ENCODE assay signal across 23 cellular contexts in genomic region chr2:144131042-144131441, GRCh38.
DNase-seq lines count a peak whose midpoint lies in the region; ATAC-seq and TF ChIP-seq lines count a peak whose summit lies in the region.
"Had no signal": no experiment of that assay in that cellular context is flagged by ENCODE, and none has a peak within 500 bp of the region (broad histone marks: within the 10 kb centered on the region; RNA-seq: fewer than 3 reads in every experiment).

No MANE protein-coding gene starts in this region.

- H3K4me1 ChIP-seq in breast epithelium (no peaks in the 10 kb centered on the region), neuronal stem cell (ENCODE audit: control insufficient read depth in 2 of 2, insufficient read depth in 1 of 2, low read depth in 1 of 2, low read length in 2 of 2) (no peaks in the 10 kb centered on the region)
- H3K4me1 ChIP-seq: prostate gland had no signal

- no peak overlapping the region for H2AFZ ChIP-seq in neuronal stem cell (ENCODE audit: low read length)

- no peaks in the 10 kb centered on the region for H3K27me3 ChIP-seq in breast epithelium
- no peaks in the 10 kb centered on the region for H3K27me3 ChIP-seq in neuronal stem cell (ENCODE audit: control insufficient read depth in 3 of 3, insufficient read depth in 3 of 3, low read depth in 1 of 3, low read length in 3 of 3)

- no peak overlapping the region for H2BK15ac ChIP-seq in neuronal stem cell (ENCODE audit: low read length)

- no peak overlapping the region for H2AK5ac ChIP-seq in neuronal stem cell (ENCODE audit: low read depth, low read length)

- no peak overlapping the region for H3K9ac ChIP-seq in neuronal stem cell (ENCODE audit: low read depth, low read length, poor library complexity)

- H3K27ac ChIP-seq in breast epithelium (no peak overlapping the region), neuronal stem cell (replicated peaks; ENCODE audit: low read length) (no peak overlapping the region)
- H3K27ac ChIP-seq: prostate gland had no signal

- no peak overlapping the region for H2BK5ac ChIP-seq in neuronal stem cell (ENCODE audit: low read length)

- no peak overlapping the region for H3K14ac ChIP-seq in neuronal stem cell (ENCODE audit: low read length)

- TF ChIP-seq CTCF in MCF 10A (IDR thresholded peaks at IDR 0.05; ENCODE audit: unreplicated experiment) (no peak), breast epithelium (IDR thresholded peaks at IDR 0.05) (no peak), epithelial cell of esophagus (IDR thresholded peaks at IDR 0.05; ENCODE audit: insufficient read depth, low read depth, low read length, missing control alignments) (no peak)

- no peak overlapping the region for H3K23ac ChIP-seq in neuronal stem cell (ENCODE audit: low read depth, low read length, poor library complexity)

- no TSS peak for BruUV-seq in MCF 10A (replicated peaks; lab: Mats Ljungman, UMichigan)

- peaks cover 9% of the 10 kb centered on the region for H3K4me1 Mint-ChIP-seq in MCF 10A (ENCODE audit: insufficient read depth, unreplicated experiment)
- peaks cover 24% of the 10 kb centered on the region for H3K4me1 Mint-ChIP-seq in activated CD4-positive, alpha-beta T cell treated with anti-CD3 and anti-CD28 coated beads for 36 hours
- H3K4me1 Mint-ChIP-seq: activated naive CD4-positive, alpha-beta T cell treated with anti-CD3 and anti-CD28 coated beads, Interleukin-2, amount 10 ng/mL, durations not matched to agents 7 days and 5 days; CD14-positive monocyte had no signal

- H3K4me3 ChIP-seq in breast epithelium = no peak overlapping the region
- no peak overlapping the region for H3K4me3 ChIP-seq in epithelial cell of esophagus (ENCODE audit: low read length)
- H3K4me3 ChIP-seq in neuronal stem cell (ENCODE audit: low read length in 2 of 2) = no peak overlapping the region
- H3K4me3 ChIP-seq: prostate gland had no signal

- no peak for ATAC-seq in activated CD4-positive, alpha-beta T cell treated with anti-CD3 and anti-CD28 coated beads for 36 hours
- ATAC-seq: left colon had no signal

- H3K4me2 ChIP-seq in neuronal stem cell (ENCODE audit: insufficient read depth, low read length, poor library complexity, severe bottlenecking) = no peak overlapping the region

- H2BK120ac ChIP-seq in neuronal stem cell (ENCODE audit: low read depth, low read length) = no peak overlapping the region

- no peaks in the 10 kb centered on the region for H3K36me3 Mint-ChIP-seq in MCF 10A (ENCODE audit: insufficient read depth, unreplicated experiment)
- H3K36me3 Mint-ChIP-seq in activated CD4-positive, alpha-beta T cell treated with anti-CD3 and anti-CD28 coated beads for 36 hours (ENCODE audit: low read depth) = peaks cover 3% of the 10 kb centered on the region
- H3K36me3 Mint-ChIP-seq: activated naive CD4-positive, alpha-beta T cell treated with anti-CD3 and anti-CD28 coated beads, Interleukin-2, amount 10 ng/mL, durations not matched to agents 7 days and 5 days had no signal

- no peak overlapping the region for H2BK12ac ChIP-seq in neuronal stem cell (ENCODE audit: low read length)

- no CpG with 5 or more reads among the region's 5 CpGs for WGBS in neuronal stem cell (ENCODE audit: extremely low coverage in 2 of 2, insufficient read length in 2 of 2, insufficient replicate concordance in 1 of 2), 2 donors

- H3K18ac ChIP-seq in neuronal stem cell (ENCODE audit: low read length) = no peak overlapping the region

- H4K8ac ChIP-seq in neuronal stem cell (ENCODE audit: low read depth, low read length) = no peak overlapping the region

- H3K79me1 ChIP-seq in neuronal stem cell (ENCODE audit: low read depth, low read length) = no peaks in the 10 kb centered on the region

- H3K9me3 ChIP-seq in breast epithelium (no peaks in the 10 kb centered on the region), neuronal stem cell (replicated peaks in 1 of 2; ENCODE audit: control insufficient read depth in 2 of 2, insufficient read depth in 1 of 2, low read depth in 1 of 2, low read length in 2 of 2) (no peaks in the 10 kb centered on the region)
- H3K9me3 ChIP-seq: prostate gland had no signal

- intact Hi-C loops in MCF 10A (cut with micrococcal nuclease) (no loop called here), breast epithelium (cut with DNase I; ENCODE audit: low total_unique reads) (no loop called here)
- intact Hi-C loops in activated CD4-positive, alpha-beta T cell treated with anti-CD3 and anti-CD28 coated beads for 36 hours (cut with DNase I, micrococcal nuclease) = no loop called here

- POLR2A ChIA-PET in MCF 10A (lab: Yijun Ruan, JAX) = no interaction called here
- POLR2A ChIA-PET in activated CD4-positive, alpha-beta T cell treated with anti-CD3 and anti-CD28 coated beads for 36 hours (lab: Charles Lee) = no interaction called here

- no peak overlapping the region for H3K4me3 Mint-ChIP-seq in MCF 10A (ENCODE audit: unreplicated experiment)
- no peak overlapping the region for H3K4me3 Mint-ChIP-seq in activated CD4-positive, alpha-beta T cell treated with anti-CD3 and anti-CD28 coated beads for 36 hours
- H3K4me3 Mint-ChIP-seq: activated CD4-positive, alpha-beta memory T cell treated with anti-CD3 and anti-CD28 coated beads for 36 hours; activated naive CD4-positive, alpha-beta T cell treated with anti-CD3 and anti-CD28 coated beads, Interleukin-2, amount 10 ng/mL, durations not matched to agents 7 days and 5 days; CD14-positive monocyte; neural crest cell; T-helper 1 cell treated with Interleukin-12 subunit alpha and Interleukin-12 subunit beta and Interleukin-4 antibody, amounts not matched to agents 30 μg/mL and 1 μg/mL, for 36 hours had no signal

- DNase-seq in MCF 10A (ENCODE audit: unreplicated experiment) (peak; percentile 31), breast epithelium (ENCODE audit: low spot score in 2 of 2) (no peak), RKO (ENCODE audit: low spot score) (peak; percentile 43), epithelial cell of esophagus (ENCODE audit: low read depth) (peak; percentile 50), NCI-H345 treated with DMSO at 0.1 percent for 48 hours (lab: John Stamatoyannopoulos, UW; ENCODE audit: unreplicated experiment) (no peak), GM19240 (ENCODE audit: insufficient read length, low spot score) (no peak), neuronal stem cell (ENCODE audit: low spot score) (no peak)
- DNase-seq in activated CD4-positive, alpha-beta T cell treated with anti-CD3 and anti-CD28 coated beads for 36 hours = no peak
- DNase-seq: activated CD4-positive, alpha-beta memory T cell treated with anti-CD3 and anti-CD28 coated beads for 36 hours; activated naive CD4-positive, alpha-beta T cell treated with anti-CD3 and anti-CD28 coated beads, Interleukin-2, amount 10 ng/mL, durations not matched to agents 7 days and 5 days; activated T-cell treated with anti-CD3 and anti-CD28 coated beads, Interleukin-2, amount 50 U/mL, for 1 hour; cortex of kidney; Karpas-422; left colon; NCI-H1417 treated with DMSO at 0.1 percent for 48 hours; NCI-H526 treated with DMSO at 0.1 percent for 48 hours; SIG-M5; small intestine; stimulated activated CD4-positive, alpha-beta T cell treated with anti-CD3 and anti-CD28 coated beads, Interleukin-4, amount 100 ng/mL, for 4 hours had no signal

- CTCF ChIA-PET in MCF 10A (lab: Yijun Ruan, JAX) = no interaction called here
- CTCF ChIA-PET in activated CD4-positive, alpha-beta T cell treated with anti-CD3 and anti-CD28 coated beads for 36 hours (lab: Charles Lee) = interaction anchor here (0.7 kb wide), 1 partner anchor 450 kb away, joined by 3 read pairs; no protein-coding TSS in a partner anchor

- H4K91ac ChIP-seq in neuronal stem cell (ENCODE audit: low read depth, low read length, poor library complexity) = no peak overlapping the region

- no peak overlapping the region for H3K27ac Mint-ChIP-seq in MCF 10A (ENCODE audit: low read depth, unreplicated experiment)
- H3K27ac Mint-ChIP-seq in activated CD4-positive, alpha-beta T cell treated with anti-CD3 and anti-CD28 coated beads for 36 hours = no peak overlapping the region
- H3K27ac Mint-ChIP-seq: activated CD4-positive, alpha-beta memory T cell treated with anti-CD3 and anti-CD28 coated beads for 36 hours; activated naive CD4-positive, alpha-beta T cell treated with anti-CD3 and anti-CD28 coated beads, Interleukin-2, amount 10 ng/mL, durations not matched to agents 7 days and 5 days; CD14-positive monocyte; T-helper 1 cell treated with Interleukin-12 subunit alpha and Interleukin-12 subunit beta and Interleukin-4 antibody, amounts not matched to agents 30 μg/mL and 1 μg/mL, for 36 hours had no signal

- no peaks in the 10 kb centered on the region for H3K9me3 Mint-ChIP-seq in MCF 10A (ENCODE audit: unreplicated experiment)
- no peaks in the 10 kb centered on the region for H3K9me3 Mint-ChIP-seq in activated CD4-positive, alpha-beta T cell treated with anti-CD3 and anti-CD28 coated beads for 36 hours (ENCODE audit: low read depth)
- H3K9me3 Mint-ChIP-seq: activated CD4-positive, alpha-beta memory T cell treated with anti-CD3 and anti-CD28 coated beads for 36 hours; activated naive CD4-positive, alpha-beta T cell treated with anti-CD3 and anti-CD28 coated beads, Interleukin-2, amount 10 ng/mL, durations not matched to agents 7 days and 5 days; neural crest cell; T-helper 1 cell treated with Interleukin-12 subunit alpha and Interleukin-12 subunit beta and Interleukin-4 antibody, amounts not matched to agents 30 μg/mL and 1 μg/mL, for 36 hours had no signal

- H3K36me3 ChIP-seq in breast epithelium (no peaks in the 10 kb centered on the region), neuronal stem cell (replicated peaks in 1 of 2; ENCODE audit: control insufficient read depth in 2 of 2, insufficient read depth in 2 of 2, low read length in 2 of 2) (no peaks in the 10 kb centered on the region)
- H3K36me3 ChIP-seq: prostate gland had no signal

- no peaks in the 10 kb centered on the region for H3K27me3 Mint-ChIP-seq in MCF 10A (ENCODE audit: insufficient read depth, unreplicated experiment)
- H3K27me3 Mint-ChIP-seq in activated CD4-positive, alpha-beta T cell treated with anti-CD3 and anti-CD28 coated beads for 36 hours = no peaks in the 10 kb centered on the region
- H3K27me3 Mint-ChIP-seq: activated CD4-positive, alpha-beta memory T cell treated with anti-CD3 and anti-CD28 coated beads for 36 hours; activated naive CD4-positive, alpha-beta T cell treated with anti-CD3 and anti-CD28 coated beads, Interleukin-2, amount 10 ng/mL, durations not matched to agents 7 days and 5 days had no signal

- no peak overlapping the region for H3K4ac ChIP-seq in neuronal stem cell (ENCODE audit: low read length)

- no peak for TF ChIP-seq POLR2A in breast epithelium (IDR thresholded peaks at IDR 0.05)

Comparison
In these comparisons a context has a peak if more than half of its experiments do, and no peak if none do; other contexts are left out.
1. DNase-seq: peak in MCF 10A (single experiment), RKO (single experiment) and epithelial cell of esophagus (single experiment); none in breast epithelium (0 of 2), NCI-H345 treated with DMSO at 0.1 percent for 48 hours (single experiment), GM19240 (single experiment), activated CD4-positive, alpha-beta T cell treated with anti-CD3 and anti-CD28 coated beads for 36 hours (single experiment) and neuronal stem cell (single experiment).